17 cellular contexts compared by ENCODE assay signal in genomic region chr1:225835752-225836151, GRCh38. TPM values are rescaled to one million over a fixed set of nuclear protein-coding genes. Genes with fewer than 3 reads are reported as not detected.
A peak's percentile ranks its signal among the peaks of the same experiment; 100 is the strongest.
DNase-seq lines count a peak whose midpoint lies in the region; ATAC-seq and TF ChIP-seq lines count a peak whose summit lies in the region.
"Had no signal": no experiment of that assay in that cellular context is flagged by ENCODE, and none has a peak within 500 bp of the region (broad histone marks: within the 10 kb centered on the region; RNA-seq: fewer than 3 reads in every experiment).

No MANE protein-coding gene starts in this region.

- H4K20me1 ChIP-seq in SK-N-SH (ENCODE audit: insufficient read depth): no peaks in the 10 kb centered on the region

- DNase-seq in SK-N-SH: no peak
- peak; percentile 81 to 92 (median 83) for DNase-seq in body of pancreas
- peak; percentile 88 for DNase-seq in left ventricle myocardium superior
- DNase-seq in thyroid gland: peak; percentile 91 to 92
- DNase-seq in mesenchymal stem cell: no peak
- DNase-seq in activated CD4-positive, alpha-beta T cell treated with anti-CD3 and anti-CD28 coated beads, Interleukin-2, amount 50 U/mL, for 1 hour: no peak
- no peak for DNase-seq in AML-193 (lab: John Stamatoyannopoulos, UW)
- DNase-seq: activated CD4-positive, alpha-beta T cell treated with anti-CD3 and anti-CD28 coated beads, Interleukin-2, amount 10 ng/mL, durations not matched to agents 7 days and 5 days; DMS153; Karpas-422; NCI-H2107 had no signal

- H3F3A ChIP-seq in SK-N-SH (replicated peaks; ENCODE audit: insufficient read depth): no peaks in the 10 kb centered on the region

- H2BK12ac ChIP-seq in mesenchymal stem cell (ENCODE audit: low read length in 2 of 2): no peak overlapping the region

- H3K4ac ChIP-seq in mesenchymal stem cell (ENCODE audit: low read depth in 1 of 2, low read length in 2 of 2): no peak overlapping the region

- H3K4me3 ChIP-seq in SK-N-SH (ENCODE audit: low read depth in 2 of 2, low read length in 1 of 2) (no peak overlapping the region), body of pancreas (no peak overlapping the region), thyroid gland (replicated peaks in 1 of 3) (no peak overlapping the region), mesenchymal stem cell (ENCODE audit: insufficient read depth in 1 of 2, low read depth in 1 of 2, low read length in 2 of 2) (no peak overlapping the region)

- no peak overlapping the region for H2BK15ac ChIP-seq in mesenchymal stem cell (ENCODE audit: low read depth, poor library complexity, severe bottlenecking)

- H3K18ac ChIP-seq in mesenchymal stem cell (ENCODE audit: low read depth in 1 of 2, low read length in 2 of 2): no peak overlapping the region

- no peak overlapping the region for H4K8ac ChIP-seq in mesenchymal stem cell (ENCODE audit: low read length)

- 86% methylated on average over 4 of the region's 4 CpGs for WGBS in SK-N-SH (ENCODE audit: low lambda C conversion rate)
- 19 to 27% methylated on average over 4 of the region's 4 CpGs for WGBS in body of pancreas, 2 donors
- WGBS in thyroid gland, 2 donors: 31 to 34% methylated on average over 4 of the region's 4 CpGs
- 97% methylated on average over 4 of the region's 4 CpGs for WGBS in mesenchymal stem cell

- H3K27me3 ChIP-seq in SK-N-SH (ENCODE audit: insufficient read depth): no peaks in the 10 kb centered on the region
- H3K27me3 ChIP-seq in body of pancreas: no peaks in the 10 kb centered on the region
- no peaks in the 10 kb centered on the region for H3K27me3 ChIP-seq in thyroid gland
- H3K27me3 ChIP-seq in mesenchymal stem cell (ENCODE audit: control insufficient read depth in 1 of 2, insufficient read depth in 1 of 2, low read length in 2 of 2): no peaks in the 10 kb centered on the region

- no peak overlapping the region for H2AFZ ChIP-seq in SK-N-SH (ENCODE audit: low read depth)
- no peak overlapping the region for H2AFZ ChIP-seq in mesenchymal stem cell (ENCODE audit: low read depth, low read length)

- peaks cover 28 to 36% of the 10 kb centered on the region in 2 experiments for H3K36me3 ChIP-seq in SK-N-SH (replicated peaks in 1 of 2; ENCODE audit: control insufficient read depth in 1 of 2, insufficient read depth in 2 of 2, low read length in 1 of 2)
- peaks cover 12 to 17% of the 10 kb centered on the region in 2 donors for H3K36me3 ChIP-seq in body of pancreas (replicated peaks in 1 of 2; ENCODE audit: insufficient read depth in 1 of 2, low read depth in 2 of 2)
- H3K36me3 ChIP-seq in thyroid gland: peaks cover 38 to 66% of the 10 kb centered on the region in 2 donors
- H3K36me3 ChIP-seq in mesenchymal stem cell (ENCODE audit: control insufficient read depth in 1 of 2, insufficient read depth in 2 of 2, low read depth in 1 of 2, low read length in 2 of 2): peaks cover 39 to 68% of the 10 kb centered on the region in 2 experiments

- CTCF ChIA-PET in SK-N-SH (lab: Yijun Ruan, JAX): no interaction called here

- H3K9me3 ChIP-seq in SK-N-SH (no peaks in the 10 kb centered on the region), body of pancreas (no peaks in the 10 kb centered on the region), thyroid gland (no peaks in the 10 kb centered on the region), mesenchymal stem cell (ENCODE audit: control insufficient read depth, low read length) (no peaks in the 10 kb centered on the region)

- no peak overlapping the region for H3K23ac ChIP-seq in mesenchymal stem cell (ENCODE audit: low read length in 2 of 2)

- no peak overlapping the region for H4K91ac ChIP-seq in mesenchymal stem cell (ENCODE audit: low read length)

- TF ChIP-seq POLR2A in body of pancreas (IDR thresholded peaks at IDR 0.05) (no peak), thyroid gland (IDR thresholded peaks at IDR 0.05) (no peak)

- H3K4me1 ChIP-seq in SK-N-SH (ENCODE audit: control insufficient read depth in 1 of 2, insufficient read depth in 2 of 2, low read depth in 1 of 2, low read length in 1 of 2) (no peaks in the 10 kb centered on the region; a peak in 1 of 4 replicates), body of pancreas (peaks cover 25% of the 10 kb centered on the region), thyroid gland (peaks cover 9 to 18% of the 10 kb centered on the region in 2 donors), mesenchymal stem cell (ENCODE audit: control insufficient read depth, insufficient read depth, low read depth, low read length) (no peaks in the 10 kb centered on the region)

- no peak for TF ChIP-seq EP300 in SK-N-SH (IDR thresholded peaks at IDR 0.05; ENCODE audit: borderline replicate concordance in 1 of 2, low read depth in 1 of 2, low read length in 1 of 2)

- no peak overlapping the region for H3K27ac ChIP-seq in SK-N-SH (ENCODE audit: low read depth in 2 of 2, low read length in 1 of 2)
- H3K27ac ChIP-seq in body of pancreas: peak overlapping the region in 2 of 4 donors; percentile 18 to 57
- peak overlapping the region in 2 of 3 donors; percentile 9 to 45 for H3K27ac ChIP-seq in thyroid gland
- no peak overlapping the region for H3K27ac ChIP-seq in mesenchymal stem cell (ENCODE audit: low read length, poor library complexity, severe bottlenecking)

- TF ChIP-seq RAD21 in SK-N-SH (IDR thresholded peaks at IDR 0.05; ENCODE audit: low read length): no peak

- H3K14ac ChIP-seq in mesenchymal stem cell (ENCODE audit: low read length in 2 of 2): no peak overlapping the region

- H3K79me2 ChIP-seq in SK-N-SH (ENCODE audit: insufficient read depth): no peaks in the 10 kb centered on the region

- no peak overlapping the region for H2AK5ac ChIP-seq in mesenchymal stem cell (ENCODE audit: low read length, severe bottlenecking)

- H3K79me1 ChIP-seq in mesenchymal stem cell (replicated peaks; ENCODE audit: low read length, poor library complexity, severe bottlenecking): no peaks in the 10 kb centered on the region

- TF ChIP-seq CTCF in SK-N-SH (IDR thresholded peaks at IDR 0.05) (no peak), body of pancreas (IDR thresholded peaks at IDR 0.05) (no peak), thyroid gland (IDR thresholded peaks at IDR 0.05) (no peak)

- POLR2A ChIA-PET in SK-N-SH (lab: Yijun Ruan, JAX): no interaction called here

- ATAC-seq in SK-N-SH treated with all-trans-retinoic acid at 6 μM for 48 hours: 0 out of 3 replicates have a peak, but pooled peaks have one; percentile 9
- peak; percentile 61 for ATAC-seq in body of pancreas
- ATAC-seq in left ventricle myocardium superior: peak; percentile 39

- intact Hi-C loops in body of pancreas (cut with DNase I): no loop called here
- intact Hi-C loops in left ventricle myocardium superior (cut with micrococcal nuclease): no loop called here
- intact Hi-C loops in thyroid gland (cut with DNase I): no loop called here

- H2BK120ac ChIP-seq in mesenchymal stem cell (ENCODE audit: low read depth, low read length): no peak overlapping the region

- H3K9me2 ChIP-seq in SK-N-SH: no peaks in the 10 kb centered on the region

- H3K4me2 ChIP-seq in SK-N-SH (no peak overlapping the region), mesenchymal stem cell (ENCODE audit: low read length, poor library complexity, severe bottlenecking) (no peak overlapping the region)

- no peak overlapping the region for H3K9ac ChIP-seq in SK-N-SH
- H3K9ac ChIP-seq in mesenchymal stem cell (ENCODE audit: low read length): no peak overlapping the region

- no peak overlapping the region for H2BK5ac ChIP-seq in mesenchymal stem cell (ENCODE audit: low read depth, low read length, poor library complexity, severe bottlenecking)

TF ChIP-seq in SK-N-SH treated with all-trans-retinoic acid at 6 μM for 48 hours, 23 proteins besides CTCF, POLR2A, EP300 and RAD21 (continues in another document):
- TF ChIP-seq TOX (CRISPR knock-in tag; IDR thresholded peaks at IDR 0.05; ENCODE audit: borderline replicate concordance): no peak
- no peak for TF ChIP-seq SNAI2 (CRISPR knock-in tag; IDR thresholded peaks at IDR 0.05)
- no peak for TF ChIP-seq OSR1 (CRISPR knock-in tag; IDR thresholded peaks at IDR 0.05)
- TF ChIP-seq RARB (CRISPR knock-in tag; IDR thresholded peaks at IDR 0.05): no peak
- TF ChIP-seq ISL1 (CRISPR knock-in tag; IDR thresholded peaks at IDR 0.05): no peak

TF ChIP-seq in SK-N-SH, 30 proteins besides CTCF, POLR2A, EP300 and RAD21 (continues in another document):
- no peak for TF ChIP-seq EZH2phosphoT487 (IDR thresholded peaks at IDR 0.05; ENCODE audit: borderline replicate concordance, low read depth)
- no peak for TF ChIP-seq POLR2AphosphoS5 (IDR thresholded peaks at IDR 0.05; ENCODE audit: low read depth, low read length)
- no peak for TF ChIP-seq TEAD4 (IDR thresholded peaks at IDR 0.05; ENCODE audit: borderline replicate concordance, insufficient read depth)

RNA-seq across cellular contexts. Expression of gene EPHX1, which starts 25.8 kb away (rescaled TPM):
- polyA plus RNA-seq in SK-N-SH (2012; rRNA removed): 22.6 and 45.7 TPM in 2 replicates
- polyA plus RNA-seq in SK-N-SH (2012; cell fraction: cytosol; rRNA removed): 28.3 and 33.1 TPM in 2 replicates
- 36.0 and 37.1 TPM in 2 replicates for polyA plus RNA-seq in SK-N-SH (2012; cell fraction: nucleus; rRNA removed)
- total RNA-seq in body of pancreas (100 to 1,000 TPM; 109 to 136 TPM), left ventricle myocardium superior (76.8 TPM), thyroid gland (100 to 1,000 TPM; 297 to 533 (median 441) TPM)
- 58.9 TPM for polyA plus RNA-seq in mesenchymal stem cell (2013, experiment 1 of 2)
- polyA plus RNA-seq in mesenchymal stem cell (2013, experiment 2 of 2): 59.0 TPM

RNA-seq across cellular contexts. Expression of gene TMEM63A, which starts 46.4 kb away (rescaled TPM):
- 13.5 and 18.5 TPM in 2 replicates for polyA plus RNA-seq in SK-N-SH (2012; rRNA removed)
- 3.2 and 5.1 TPM in 2 replicates for polyA plus RNA-seq in SK-N-SH (2012; cell fraction: cytosol; rRNA removed)
- polyA plus RNA-seq in SK-N-SH (2012; cell fraction: nucleus; rRNA removed): 83.1 and 85.6 TPM in 2 replicates
- total RNA-seq in body of pancreas (100 to 1,000 TPM; 129 to 217 TPM), left ventricle myocardium superior (30.7 TPM), thyroid gland (10 to 100 TPM; 30.1 to 57.7 (median 41.6) TPM)
- polyA plus RNA-seq in mesenchymal stem cell (2013, experiment 1 of 2): 27.0 TPM
- 24.8 TPM for polyA plus RNA-seq in mesenchymal stem cell (2013, experiment 2 of 2)
- polyA plus RNA-seq: neural cell had no signal

RNA-seq across cellular contexts. Expression of gene LEFTY1, which starts 53.2 kb away (rescaled TPM):
- polyA plus RNA-seq in SK-N-SH (2012; rRNA removed): 0.05 and 0.07 TPM in 2 replicates
- polyA plus RNA-seq in SK-N-SH (2012; cell fraction: cytosol; rRNA removed): 0.04 and 0.05 TPM in 2 replicates
- 0.33 and 0.50 TPM in 2 replicates for polyA plus RNA-seq in SK-N-SH (2012; cell fraction: nucleus; rRNA removed)
- total RNA-seq in body of pancreas: 100 to 1,000 TPM; 138 to 153 TPM
- total RNA-seq in left ventricle myocardium superior: not detected
- 1 to 10 TPM in 1 of 4 donors, not detected in 3; 1.0 TPM for total RNA-seq in thyroid gland
- polyA plus RNA-seq in mesenchymal stem cell (2013, experiment 1 of 2): 0.07 TPM
- polyA plus RNA-seq in mesenchymal stem cell (2013, experiment 2 of 2): 0.15 TPM
- total RNA-seq: activated CD4-positive, alpha-beta T cell treated with anti-CD3 and anti-CD28 coated beads, Interleukin-2, amount 10 ng/mL, durations not matched to agents 7 days and 5 days; cerebellum; fibroblast of villous mesenchyme; kidney epithelial cell; T-helper 1 cell treated with Interleukin-12 subunit alpha and Interleukin-12 subunit beta and Interleukin-4 antibody, amounts not matched to agents 30 ng/mL and 1 ng/mL, for 36 hours had no signal

RNA-seq across cellular contexts. Expression of gene SRP9, which starts 58.1 kb away (rescaled TPM):
- polyA plus RNA-seq in SK-N-SH (2012; rRNA removed): 156 and 292 TPM in 2 replicates
- 324 and 359 TPM in 2 replicates for polyA plus RNA-seq in SK-N-SH (2012; cell fraction: cytosol; rRNA removed)
- 60.3 and 116 TPM in 2 replicates for polyA plus RNA-seq in SK-N-SH (2012; cell fraction: nucleus; rRNA removed)
- 10 to 100 TPM; 48.5 to 86.6 TPM for total RNA-seq in body of pancreas
- total RNA-seq in left ventricle myocardium superior: 211 TPM
- 100 to 1,000 TPM; 196 to 297 (median 260) TPM for total RNA-seq in thyroid gland
- polyA plus RNA-seq in mesenchymal stem cell (2013, experiment 1 of 2): 196 TPM
- 205 TPM for polyA plus RNA-seq in mesenchymal stem cell (2013, experiment 2 of 2)

Comparison
In these comparisons a context has a peak if more than half of its experiments do, and no peak if none do; other contexts are left out.
1. ATAC-seq: peak in every context shown above with its lines; median percentile 61 in body of pancreas; 39 in left ventricle myocardium superior; 9 in SK-N-SH treated with all-trans-retinoic acid at 6 μM for 48 hours.
2. DNase-seq: peak in body of pancreas (4 of 4), left ventricle myocardium superior (single experiment) and thyroid gland (2 of 2); none in SK-N-SH (single experiment), mesenchymal stem cell (single experiment), activated CD4-positive, alpha-beta T cell treated with anti-CD3 and anti-CD28 coated beads, Interleukin-2, amount 50 U/mL, for 1 hour (single experiment) and AML-193 (0 of 2).
3. H3K27ac ChIP-seq: peak in thyroid gland (2 of 3); none in SK-N-SH (0 of 2) and mesenchymal stem cell (single experiment).
4. RNA of gene LEFTY1, which starts 53.2 kb away (total RNA-seq): 138 to 153 TPM in body of pancreas; not detected in left ventricle myocardium superior (single experiment) and 1.0 TPM in thyroid gland; every median in the first group is over 10 times any median in the second.